In genomic region chr6:16540804-16541752, GRCh38 we compare ENCODE assay signal across 9 cellular contexts.
DNase-seq lines count a peak whose midpoint lies in the region; ATAC-seq and TF ChIP-seq lines count a peak whose summit lies in the region.
"Had no signal": no experiment of that assay in that cellular context is flagged by ENCODE, and none has a peak within 500 bp of the region (broad histone marks: within the 10 kb centered on the region; RNA-seq: fewer than 3 reads in every experiment).

No MANE protein-coding gene starts in this region.

- DNase-seq in G401 (ENCODE audit: low spot score) (peak; percentile 35), medulla oblongata (ENCODE audit: extremely low spot score) (peak; percentile 51), MM.1S (no peak), SJCRH30 (no peak), NCI-H2029 treated with DMSO at 0.1 percent for 48 hours (lab: John Stamatoyannopoulos, UW) (no peak), dedifferentiated amniotic fluid mesenchymal stem cell (ENCODE audit: extremely low spot score) (no peak)
- DNase-seq: DMS79 treated with DMSO at 0.1 percent for 48 hours had no signal

- H2AFZ ChIP-seq in MM.1S (ENCODE audit: low read length), result no peak overlapping the region

- H3K79me2 ChIP-seq in MM.1S (ENCODE audit: low read length), result no peaks in the 10 kb centered on the region

- H4K20me1 ChIP-seq in MM.1S (ENCODE audit: insufficient read depth, low read length), result no peaks in the 10 kb centered on the region

- H3K9ac ChIP-seq in MM.1S (ENCODE audit: low read length), result no peak overlapping the region

- no peak for TF ChIP-seq CTCF in MM.1S (IDR thresholded peaks at IDR 0.05; ENCODE audit: low read length)

- no peaks in the 10 kb centered on the region for H3K9me2 ChIP-seq in MM.1S (replicated peaks; ENCODE audit: insufficient read depth, low read length)

- H3K27me3 ChIP-seq in MM.1S (replicated peaks; ENCODE audit: insufficient read depth, low read length) (no peaks in the 10 kb centered on the region), SJCRH30 (no peaks in the 10 kb centered on the region)

- H3K36me3 ChIP-seq in MM.1S (replicated peaks; ENCODE audit: insufficient read depth, low read length) (no peaks in the 10 kb centered on the region), SJCRH30 (no peaks in the 10 kb centered on the region)

- H3K4me3 ChIP-seq in MM.1S (ENCODE audit: low read length), result no peak overlapping the region
- H3K4me3 ChIP-seq in SJCRH30, result no peak overlapping the region

- no peaks in the 10 kb centered on the region for H3F3A ChIP-seq in MM.1S (ENCODE audit: insufficient read depth, low read length)

- in situ Hi-C loops in G401 (cut with HindIII; ENCODE audit: low sequenced_read_pairs), result no loop called here

- no peak overlapping the region for H3K4me2 ChIP-seq in MM.1S (ENCODE audit: low read depth, low read length)

- no peaks in the 10 kb centered on the region for H3K4me1 ChIP-seq in MM.1S (ENCODE audit: low read length)
- H3K4me1 ChIP-seq in SJCRH30, result no peaks in the 10 kb centered on the region; the same call in 1 of the 2 replicates

- H3K27ac ChIP-seq in MM.1S (ENCODE audit: low read length) (no peak overlapping the region), SJCRH30 (no peak overlapping the region)

- no peaks in the 10 kb centered on the region for H3K9me3 ChIP-seq in MM.1S (replicated peaks; ENCODE audit: insufficient read depth, low read length)
- H3K9me3 ChIP-seq in SJCRH30 (replicated peaks), result no peaks in the 10 kb centered on the region

- peak; percentile 71 for ATAC-seq in GM21447 (IDR thresholded peaks at IDR 0.05; ENCODE audit: unreplicated experiment)

TF ChIP-seq in PFSK-1, 5 proteins besides CTCF, POLR2A, EP300 and RAD21:
- TF ChIP-seq POLR2AphosphoS5 (IDR thresholded peaks at IDR 0.05; ENCODE audit: low read depth, low read length), result peak; percentile 9; the same call in 1 of the 2 replicates
- no peak for TF ChIP-seq TAF1 (IDR thresholded peaks at IDR 0.05; ENCODE audit: borderline replicate concordance, insufficient read depth, low read length)

Comparison
In these comparisons a context has a peak if more than half of its experiments do, and no peak if none do; other contexts are left out.
1. DNase-seq: peak in G401 (single experiment) and medulla oblongata (single experiment); none in MM.1S (single experiment), SJCRH30 (0 of 2), NCI-H2029 treated with DMSO at 0.1 percent for 48 hours (single experiment) and dedifferentiated amniotic fluid mesenchymal stem cell (single experiment).